21 cellular contexts compared by ENCODE assay signal in the genomic region with DNA sequence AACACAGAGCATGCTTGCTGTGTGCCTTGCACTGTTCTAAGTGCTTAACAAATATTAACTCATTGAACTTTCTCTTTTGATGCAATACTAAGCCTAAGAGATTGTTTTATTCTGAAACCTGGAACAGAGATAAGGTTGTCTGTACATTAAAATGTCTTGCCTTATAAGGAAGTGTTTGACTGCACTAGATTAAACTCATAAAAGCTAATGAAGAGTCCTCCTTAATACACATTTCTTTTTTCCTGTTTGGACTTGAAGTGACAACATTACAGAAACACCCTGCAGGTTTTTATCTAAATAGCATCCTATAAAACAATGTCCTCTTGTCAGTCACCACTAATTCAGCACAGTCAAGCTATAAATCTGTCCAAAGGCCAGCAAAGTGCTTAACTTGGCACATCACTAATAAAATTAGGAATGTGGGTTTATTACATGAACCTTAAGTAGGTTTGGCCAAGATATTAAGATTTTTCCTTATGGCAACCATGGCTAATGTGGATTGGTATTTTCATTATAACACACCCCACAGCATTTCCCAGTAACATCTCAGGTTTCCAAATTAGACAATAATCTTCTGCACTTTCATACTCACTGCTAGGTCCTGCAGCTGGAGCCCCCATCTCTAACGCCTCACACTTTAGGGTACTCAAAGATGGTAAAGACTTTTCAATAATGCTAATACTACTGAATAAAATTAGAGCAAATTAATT.
DNase-seq lines count a peak whose midpoint lies in the region; TF ChIP-seq lines count a peak whose summit lies in the region.
"Had no signal": no experiment of that assay in that cellular context is flagged by ENCODE, and none has a peak within 500 bp of the region (broad histone marks: within the 10 kb centered on the region; RNA-seq: fewer than 3 reads in every experiment).

No MANE protein-coding gene starts in this region.

- H3K4me1 ChIP-seq in Caco-2 = peaks cover 23% of the 10 kb centered on the region
- H3K4me1 ChIP-seq: heart left ventricle, upper lobe of left lung had no signal

- no TSS peak for BruUV-seq in Caco-2 (replicated peaks; lab: Mats Ljungman, UMichigan)

- intact Hi-C loops in Caco-2 (cut with micrococcal nuclease; ENCODE audit: unreplicated experiment) = loop anchor here (1.0 to 10.0 kb wide), 3 partner anchors 69 to 236 kb away; no protein-coding TSS in a partner anchor

- no peaks in the 10 kb centered on the region for H3K27me3 ChIP-seq in Caco-2 (replicated peaks; ENCODE audit: control insufficient read depth, insufficient read depth, low read length)
- H3K27me3 ChIP-seq: brain microvascular endothelial cell, heart left ventricle, upper lobe of left lung had no signal

- DNase-seq in Caco-2 = peak; percentile 4 to 46
- peak; percentile 48 for DNase-seq in HEK293T (ENCODE audit: extremely low spot score)
- DNase-seq in OCI-M1 (lab: John Stamatoyannopoulos, UW) = peak; percentile 8
- no peak for DNase-seq in mesothelial cell of epicardium (ENCODE audit: low spot score in 2 of 2, unreplicated experiment in 2 of 2)
- no peak for DNase-seq in activated naive CD4-positive, alpha-beta T cell treated with anti-CD3 and anti-CD28 coated beads, Interleukin-2, amount 50 U/mL, for 16 hours
- no peak for DNase-seq in globus pallidus (ENCODE audit: low spot score)
- no peak for DNase-seq in GM10266 (ENCODE audit: extremely low spot score)
- DNase-seq: activated CD4-positive, alpha-beta T cell treated with anti-CD3 and anti-CD28 coated beads for 48 hours; activated naive CD8-positive, alpha-beta T cell treated with anti-CD3 and anti-CD28 coated beads, Interleukin-2, amount 50 U/mL, for 24 hours; brain microvascular endothelial cell; heart left ventricle; HFFc6; IMR-90; left ventricle myocardium superior; NCI-H1930; NCI-H446 treated with DMSO at 0.1 percent for 48 hours; SHP77; T-cell; upper lobe of left lung had no signal

- no peaks in the 10 kb centered on the region for H3K36me3 Mint-ChIP-seq in Caco-2 (ENCODE audit: insufficient read depth, unreplicated experiment)
- no peaks in the 10 kb centered on the region for H3K36me3 Mint-ChIP-seq in mesothelial cell of epicardium
- H3K36me3 Mint-ChIP-seq: T-cell had no signal

- H3K27me3 Mint-ChIP-seq in Caco-2 (ENCODE audit: insufficient read depth, unreplicated experiment) = no peaks in the 10 kb centered on the region
- H3K27me3 Mint-ChIP-seq in mesothelial cell of epicardium (ENCODE audit: low read depth) = no peaks in the 10 kb centered on the region

- H3K4me1 Mint-ChIP-seq in Caco-2 (ENCODE audit: low read depth, unreplicated experiment) (peaks cover 27% of the 10 kb centered on the region), mesothelial cell of epicardium (peaks cover 51% of the 10 kb centered on the region)
- H3K4me1 Mint-ChIP-seq: activated naive CD8-positive, alpha-beta T cell treated with anti-CD3 and anti-CD28 coated beads, Interleukin-2, amount 50 U/mL, for 24 hours; T-cell had no signal

- H3K4me3 Mint-ChIP-seq in Caco-2 (ENCODE audit: unreplicated experiment) (no peak overlapping the region), mesothelial cell of epicardium (no peak overlapping the region)
- H3K4me3 Mint-ChIP-seq: activated naive CD8-positive, alpha-beta T cell treated with anti-CD3 and anti-CD28 coated beads, Interleukin-2, amount 50 U/mL, for 24 hours; HFFc6; T-cell had no signal

- TF ChIP-seq CTCF in Caco-2 (IDR thresholded peaks at IDR 0.05; ENCODE audit: insufficient read depth in 1 of 2, low read depth in 1 of 2, low read length in 1 of 2, severe bottlenecking in 1 of 2, unreplicated experiment in 1 of 2) (no peak), mesothelial cell of epicardium (IDR thresholded peaks at IDR 0.05; ENCODE audit: unreplicated experiment) (no peak), GM10266 (IDR thresholded peaks at IDR 0.05; ENCODE audit: control insufficient read depth, insufficient read depth, low read depth, missing control alignments) (no peak)

- CTCF ChIA-PET in Caco-2 (lab: Charles Lee) (no interaction called here), HEK293T (lab: Yijun Ruan, JAX) (interaction anchor here (0.7 to 1.9 kb wide), 2 partner anchors 212 to 236 kb away, joined by 3 to 7 read pairs; no protein-coding TSS in a partner anchor)

- H3K9me3 Mint-ChIP-seq in Caco-2 (ENCODE audit: unreplicated experiment) = peaks cover 9% of the 10 kb centered on the region
- no peaks in the 10 kb centered on the region for H3K9me3 Mint-ChIP-seq in mesothelial cell of epicardium
- H3K9me3 Mint-ChIP-seq: activated naive CD8-positive, alpha-beta T cell treated with anti-CD3 and anti-CD28 coated beads, Interleukin-2, amount 50 U/mL, for 24 hours; activated T-helper 2 cell treated with anti-CD3 and anti-CD28 coated beads, Interferon-gamma antibody, Interleukin-2, Interleukin-4, amounts not matched to agents 10 μg/mL and 5 μg/mL and 100 μg/mL, durations not matched to agents 14 hours and 24 hours and 36 hours; HFFc6; T-cell had no signal

- H3K27ac Mint-ChIP-seq in Caco-2 (ENCODE audit: unreplicated experiment) (peak overlapping the region; percentile 67), mesothelial cell of epicardium (peak overlapping the region; percentile 40)
- H3K27ac Mint-ChIP-seq: activated naive CD8-positive, alpha-beta T cell treated with anti-CD3 and anti-CD28 coated beads, Interleukin-2, amount 50 U/mL, for 24 hours; activated T-helper 2 cell treated with anti-CD3 and anti-CD28 coated beads, Interferon-gamma antibody, Interleukin-2, Interleukin-4, amounts not matched to agents 10 μg/mL and 5 μg/mL and 100 μg/mL, durations not matched to agents 14 hours and 24 hours and 36 hours; HFFc6; T-cell had no signal

- H3K9me3 ChIP-seq in Caco-2 = no peaks in the 10 kb centered on the region
- H3K9me3 ChIP-seq: heart left ventricle, upper lobe of left lung had no signal

- H3K4me3 ChIP-seq in Caco-2 (ENCODE audit: low read depth, low read length) = no peak overlapping the region
- H3K4me3 ChIP-seq: coronary artery, heart left ventricle, upper lobe of left lung had no signal

- no peaks in the 10 kb centered on the region for H3K36me3 ChIP-seq in Caco-2 (ENCODE audit: control insufficient read depth, insufficient read depth, low read length)
- H3K36me3 ChIP-seq: brain microvascular endothelial cell, heart left ventricle, upper lobe of left lung had no signal

- POLR2A ChIA-PET in Caco-2 (lab: Charles Lee) = no interaction called here
- POLR2A ChIA-PET in HEK293T (lab: Yijun Ruan, JAX) = interaction anchor here (1.0 kb wide), 1 partner anchor 390 kb away, joined by 3 read pairs; a partner anchor contains a TSS

TF ChIP-seq in HEK293T, 16 proteins besides CTCF, POLR2A, EP300 and RAD21:
- TF ChIP-seq SUZ12 (IDR thresholded peaks at IDR 0.05) = no peak
- TF ChIP-seq, protein P1, sequence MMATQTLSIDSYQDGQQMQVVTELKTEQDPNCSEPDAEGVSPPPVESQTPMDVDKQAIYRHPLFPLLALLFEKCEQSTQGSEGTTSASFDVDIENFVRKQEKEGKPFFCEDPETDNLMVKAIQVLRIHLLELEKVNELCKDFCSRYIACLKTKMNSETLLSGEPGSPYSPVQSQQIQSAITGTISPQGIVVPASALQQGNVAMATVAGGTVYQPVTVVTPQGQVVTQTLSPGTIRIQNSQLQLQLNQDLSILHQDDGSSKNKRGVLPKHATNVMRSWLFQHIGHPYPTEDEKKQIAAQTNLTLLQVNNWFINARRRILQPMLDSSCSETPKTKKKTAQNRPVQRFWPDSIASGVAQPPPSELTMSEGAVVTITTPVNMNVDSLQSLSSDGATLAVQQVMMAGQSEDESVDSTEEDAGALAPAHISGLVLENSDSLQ (IDR thresholded peaks at IDR 0.05) = peak; percentile 97
- no peak for TF ChIP-seq L3MBTL2 (conservative IDR thresholded peaks at IDR 0.05)
- TF ChIP-seq ZNF384 (IDR thresholded peaks at IDR 0.05) = peak; percentile 45; the same call in 1 of the 2 replicates
- TF ChIP-seq ARNT (IDR thresholded peaks at IDR 0.05) = peak; percentile 95
- TF ChIP-seq CTBP1 (IDR thresholded peaks at IDR 0.05; ENCODE audit: borderline replicate concordance) = peak; percentile 95
- no peak for TF ChIP-seq TARDBP (IDR thresholded peaks at IDR 0.05)
- no peak for TF ChIP-seq FOXK2 (IDR thresholded peaks at IDR 0.05)

Comparison
In these comparisons a context has a peak if more than half of its experiments do, and no peak if none do; other contexts are left out.
1. DNase-seq: peak in Caco-2 (2 of 2), HEK293T (single experiment) and OCI-M1 (single experiment); none in mesothelial cell of epicardium (0 of 2), activated naive CD4-positive, alpha-beta T cell treated with anti-CD3 and anti-CD28 coated beads, Interleukin-2, amount 50 U/mL, for 16 hours (single experiment), globus pallidus (single experiment) and GM10266 (single experiment).